ENCODE assay signal across 10 cellular contexts in genomic region chr7:117784315-117784714, GRCh38.
"Had no signal": no experiment of that assay in that cellular context is flagged by ENCODE, and none has a peak within 500 bp of the region (broad histone marks: within the 10 kb centered on the region; RNA-seq: fewer than 3 reads in every experiment).

No MANE protein-coding gene starts in this region.

- H3K9me3 ChIP-seq: body of pancreas, suprapubic skin had no signal

- H3K4me3 ChIP-seq: body of pancreas, suprapubic skin had no signal

- H3K27me3 ChIP-seq: body of pancreas, suprapubic skin had no signal

- H3K4me3 Mint-ChIP-seq: activated naive CD4-positive, alpha-beta T cell treated with anti-CD3 and anti-CD28 coated beads, Interleukin-2, amount 50 U/mL, for 24 hours; central memory CD8-positive, alpha-beta T cell; effector memory CD8-positive, alpha-beta T cell had no signal

- H3K27me3 Mint-ChIP-seq: activated naive CD4-positive, alpha-beta T cell treated with anti-CD3 and anti-CD28 coated beads, Interleukin-2, amount 50 U/mL, for 24 hours; central memory CD8-positive, alpha-beta T cell; effector memory CD8-positive, alpha-beta T cell had no signal

- ATAC-seq: body of pancreas; effector memory CD8-positive, alpha-beta T cell; stimulated activated naive CD8-positive, alpha-beta T cell treated with anti-CD3 and anti-CD28 coated beads, Interleukin-15, Interleukin-2, amounts not matched to agents 100 U/mL and 50 U/mL, for 24 hours had no signal

- H3K36me3 Mint-ChIP-seq: activated naive CD4-positive, alpha-beta T cell treated with anti-CD3 and anti-CD28 coated beads, Interleukin-2, amount 50 U/mL, for 24 hours had no signal

- H3K27ac ChIP-seq: body of pancreas, suprapubic skin had no signal

- H3K4me1 ChIP-seq: body of pancreas, suprapubic skin had no signal

- H3K36me3 ChIP-seq: suprapubic skin had no signal

- DNase-seq: activated T-cell treated with anti-CD3 and anti-CD28 coated beads, Interleukin-2, amount 50 U/mL, for 1 hour; body of pancreas; effector memory CD8-positive, alpha-beta T cell; hippocampal formation; stimulated activated CD4-positive, alpha-beta T cell treated with anti-CD3 and anti-CD28 coated beads, Interleukin-4, amount 100 ng/mL, for 1 hour; stimulated activated CD8-positive, alpha-beta memory T cell treated with anti-CD3 and anti-CD28 coated beads, Interleukin-4, amount 100 ng/mL, for 48 hours; stimulated activated naive CD8-positive, alpha-beta T cell treated with anti-CD3 and anti-CD28 coated beads, Interleukin-15, Interleukin-2, amounts not matched to agents 100 U/mL and 50 U/mL, for 24 hours had no signal

- H3K27ac Mint-ChIP-seq: activated naive CD4-positive, alpha-beta T cell treated with anti-CD3 and anti-CD28 coated beads, Interleukin-2, amount 50 U/mL, for 24 hours; effector memory CD8-positive, alpha-beta T cell had no signal

- H3K9me3 Mint-ChIP-seq: activated naive CD4-positive, alpha-beta T cell treated with anti-CD3 and anti-CD28 coated beads, Interleukin-2, amount 50 U/mL, for 24 hours had no signal

- H3K4me1 Mint-ChIP-seq: activated naive CD4-positive, alpha-beta T cell treated with anti-CD3 and anti-CD28 coated beads, Interleukin-2, amount 50 U/mL, for 24 hours; central memory CD8-positive, alpha-beta T cell had no signal
